Comparison of ENCODE assay signal across 24 cellular contexts in genomic region chr3:118942195-118942594, GRCh38.
"Had no signal": no experiment of that assay in that cellular context is flagged by ENCODE, and none has a peak within 500 bp of the region (broad histone marks: within the 10 kb centered on the region; RNA-seq: fewer than 3 reads in every experiment).

No MANE protein-coding gene starts in this region.

- H3K9me3 Mint-ChIP-seq: neural progenitor cell had no signal

- H3K36me3 ChIP-seq: adrenal gland, colonic mucosa, esophagus squamous epithelium, gastrocnemius medialis, neural progenitor cell, sigmoid colon, thoracic aorta, upper lobe of left lung had no signal

- H3K4me1 Mint-ChIP-seq: memory B cell; stimulated activated naive B cell treated with anti-CD40 and anti-IgM and Interleukin-4, amounts not matched to agents 10 μg/mL and 1 μg/mL and 100 μg/mL, for 72 hours had no signal

- H3K4me1 ChIP-seq: adrenal gland, colonic mucosa, sigmoid colon, upper lobe of left lung had no signal

- DNase-seq: activated CD4-positive, alpha-beta T cell treated with anti-CD3 and anti-CD28 coated beads, Interleukin-2, amount 10 ng/mL, durations not matched to agents 7 days and 5 days; activated CD8-positive, alpha-beta memory T cell treated with anti-CD3 and anti-CD28 coated beads for 24 hours; activated CD8-positive, alpha-beta memory T cell treated with anti-CD3 and anti-CD28 coated beads, Interleukin-2, amount 50 U/mL, for 4 hours; activated naive CD4-positive, alpha-beta T cell treated with Interleukin-2 at 50 U/mL for 16 hours; activated T-cell treated with anti-CD3 and anti-CD28 coated beads, Interleukin-2, amount 50 U/mL, for 4 hours; adrenal gland; colonic mucosa; esophagus squamous epithelium; gastrocnemius medialis; hippocampal formation; kidney glomerular epithelial cell; mucosa of descending colon; retina; sigmoid colon; stimulated activated CD4-positive, alpha-beta T cell treated with anti-CD3 and anti-CD28 coated beads, Interleukin-15, amount 100 ng/mL, for 24 hours; stimulated activated CD8-positive, alpha-beta memory T cell treated with anti-CD3 and anti-CD28 coated beads, Interleukin-4, amount 100 ng/mL, for 48 hours; stimulated activated naive B cell treated with anti-CD40 and anti-IgM and Interleukin-4, amounts not matched to agents 10 μg/mL and 1 μg/mL and 100 μg/mL, for 72 hours; T-helper 2 cell; upper lobe of left lung had no signal

- H3K9me3 ChIP-seq: colonic mucosa, esophagus squamous epithelium, gastrocnemius medialis, mucosa of descending colon, sigmoid colon, thoracic aorta, upper lobe of left lung had no signal

- H3K4me3 Mint-ChIP-seq: activated CD4-positive, alpha-beta T cell treated with anti-CD3 and anti-CD28 coated beads, Interleukin-2, amount 10 ng/mL, durations not matched to agents 7 days and 5 days; activated T-cell treated with anti-CD3 and anti-CD28 coated beads, Interleukin-2, amount 50 U/mL, for 4 hours; endodermal cell; memory B cell; neural progenitor cell; stimulated activated naive B cell treated with anti-CD40 and anti-IgM and Interleukin-4, amounts not matched to agents 10 μg/mL and 1 μg/mL and 100 μg/mL, for 72 hours had no signal

- H3K4me3 ChIP-seq: adrenal gland, colonic mucosa, esophagus squamous epithelium, gastrocnemius medialis, mucosa of descending colon, neural progenitor cell, sigmoid colon, smooth muscle cell, thoracic aorta, upper lobe of left lung had no signal

- ATAC-seq: activated T-cell treated with anti-CD3 and anti-CD28 coated beads, Interleukin-2, amount 50 U/mL, for 4 hours; mucosa of descending colon; stimulated activated naive B cell treated with anti-CD40 and anti-IgM and Interleukin-4, amounts not matched to agents 10 μg/mL and 1 μg/mL and 100 μg/mL, for 72 hours had no signal

- H3K27me3 ChIP-seq: adrenal gland, colonic mucosa, esophagus squamous epithelium, gastrocnemius medialis, neural progenitor cell, sigmoid colon, upper lobe of left lung had no signal

- H3K27ac ChIP-seq: adrenal gland, colonic mucosa, esophagus squamous epithelium, neural progenitor cell, sigmoid colon, thoracic aorta, upper lobe of left lung had no signal

- H3K27ac Mint-ChIP-seq: activated CD4-positive, alpha-beta T cell treated with anti-CD3 and anti-CD28 coated beads, Interleukin-2, amount 10 ng/mL, durations not matched to agents 7 days and 5 days; memory B cell; neural progenitor cell; stimulated activated naive B cell treated with anti-CD40 and anti-IgM and Interleukin-4, amounts not matched to agents 10 μg/mL and 1 μg/mL and 100 μg/mL, for 72 hours had no signal

- H3K27me3 Mint-ChIP-seq: activated CD4-positive, alpha-beta T cell treated with anti-CD3 and anti-CD28 coated beads, Interleukin-2, amount 10 ng/mL, durations not matched to agents 7 days and 5 days; stimulated activated naive B cell treated with anti-CD40 and anti-IgM and Interleukin-4, amounts not matched to agents 10 μg/mL and 1 μg/mL and 100 μg/mL, for 72 hours had no signal

- H3K36me3 Mint-ChIP-seq: memory B cell; neural progenitor cell; stimulated activated naive B cell treated with anti-CD40 and anti-IgM and Interleukin-4, amounts not matched to agents 10 μg/mL and 1 μg/mL and 100 μg/mL, for 72 hours had no signal
